8 cellular contexts compared by ENCODE assay signal in genomic region chr11:128483211-128483788, GRCh38.
A peak's percentile ranks its signal among the peaks of the same experiment; 100 is the strongest.
DNase-seq lines count a peak whose midpoint lies in the region; ATAC-seq, FAIRE-seq and TF ChIP-seq lines count a peak whose summit lies in the region.

No MANE protein-coding gene starts in this region.

- no peak for ATAC-seq in HepG2
- ATAC-seq in HG03175 (IDR thresholded peaks at IDR 0.05; ENCODE audit: unreplicated experiment): peak; percentile 63
- peak; percentile 45 for ATAC-seq in activated naive CD8-positive, alpha-beta T cell treated with anti-CD3 and anti-CD28 coated beads, Interleukin-2, amount 50 U/mL, for 24 hours

- H3K9ac ChIP-seq in liver (ENCODE audit: low read depth in 1 of 2, low read length in 2 of 2) (no peak overlapping the region), HepG2 (ENCODE audit: insufficient read depth, low read depth, low read length) (no peak overlapping the region), subcutaneous abdominal adipose tissue (ENCODE audit: low read length in 5 of 5) (no peak overlapping the region)

- POLR2A ChIA-PET in HepG2 (lab: Yijun Ruan, JAX): no interaction called here

- H3K9me3 ChIP-seq in liver (ENCODE audit: control insufficient read depth in 4 of 4, low read length in 3 of 4) (no peaks in the 10 kb centered on the region), HepG2 (ENCODE audit: low read length) (no peaks in the 10 kb centered on the region), subcutaneous abdominal adipose tissue (ENCODE audit: control insufficient read depth in 5 of 5, low read length in 5 of 5) (no peaks in the 10 kb centered on the region)

- BruUV-seq in HepG2 (replicated peaks; lab: Mats Ljungman, UMichigan): no TSS peak

- TF ChIP-seq EP300 in HepG2 (IDR thresholded peaks at IDR 0.05; ENCODE audit: low read depth in 2 of 2, low read length in 2 of 2) (no peak), HepG2 (CRISPR knock-in tag; IDR thresholded peaks at IDR 0.05; ENCODE audit: borderline replicate concordance) (no peak)

- H3K4me3 ChIP-seq in liver (ENCODE audit: low read depth in 1 of 3, low read length in 3 of 3) (no peak overlapping the region), HepG2 (replicated peaks in 1 of 3; ENCODE audit: insufficient read depth in 1 of 3, low read depth in 2 of 3, low read length in 3 of 3) (no peak overlapping the region), subcutaneous abdominal adipose tissue (ENCODE audit: low read depth in 1 of 5, low read length in 5 of 5) (no peak overlapping the region)

- in situ Hi-C loops in HepG2 (cut with HindIII; ENCODE audit: extremely low pct_ligation_motif_present, low pct_unique_long_range_greater_than_20kb): no loop called here

- no peaks in the 10 kb centered on the region for H3K27me3 ChIP-seq in liver (ENCODE audit: control insufficient read depth in 4 of 4, insufficient read depth in 4 of 4, low read length in 3 of 4)
- H3K27me3 ChIP-seq in HepG2 (ENCODE audit: control insufficient read depth in 1 of 2, insufficient read depth in 2 of 2, low read length in 2 of 2): no peaks in the 10 kb centered on the region; a peak in 1 of 5 replicates
- H3K27me3 ChIP-seq in subcutaneous abdominal adipose tissue (ENCODE audit: control insufficient read depth in 5 of 5, insufficient read depth in 4 of 5, low read length in 5 of 5): no peaks in the 10 kb centered on the region

- peaks cover 95% of the 10 kb centered on the region for H3K36me3 Mint-ChIP-seq in activated naive CD8-positive, alpha-beta T cell treated with anti-CD3 and anti-CD28 coated beads, Interleukin-2, amount 50 U/mL, for 24 hours (ENCODE audit: low read depth)

- no peak for TF ChIP-seq RAD21 in liver (IDR thresholded peaks at IDR 0.05)
- no peak for TF ChIP-seq RAD21 in HepG2 (CRISPR knock-in tag; IDR thresholded peaks at IDR 0.05)

- H2AFZ ChIP-seq in HepG2 (ENCODE audit: low read length): no peak overlapping the region

- H3K9me3 Mint-ChIP-seq in activated naive CD8-positive, alpha-beta T cell treated with anti-CD3 and anti-CD28 coated beads, Interleukin-2, amount 50 U/mL, for 24 hours: no peaks in the 10 kb centered on the region

- FAIRE-seq in HepG2 (lab: Jason Lieb, UNC): no peak

- no peak overlapping the region for H3K4me2 ChIP-seq in HepG2 (ENCODE audit: low read depth, low read length)

- TF ChIP-seq CTCF in liver (IDR thresholded peaks at IDR 0.05; ENCODE audit: low read depth, low read length, missing input control) (no peak), HepG2 (CRISPR knock-in tag; IDR thresholded peaks at IDR 0.05) (no peak)

- CTCF ChIA-PET in HepG2 (lab: Yijun Ruan, JAX; ENCODE audit: low intra/inter-chr PET ratio, low total read pairs): no interaction called here

- peak overlapping the region; percentile 93 for H3K27ac Mint-ChIP-seq in activated naive CD8-positive, alpha-beta T cell treated with anti-CD3 and anti-CD28 coated beads, Interleukin-2, amount 50 U/mL, for 24 hours

- H3K27me3 Mint-ChIP-seq in activated naive CD8-positive, alpha-beta T cell treated with anti-CD3 and anti-CD28 coated beads, Interleukin-2, amount 50 U/mL, for 24 hours: no peaks in the 10 kb centered on the region

- H3K4me1 ChIP-seq in liver (ENCODE audit: control insufficient read depth in 4 of 4, insufficient read depth in 4 of 4, low read length in 3 of 4): peaks cover 0 to 1% (median 0%) of the 10 kb centered on the region in 4 donors
- no peaks in the 10 kb centered on the region for H3K4me1 ChIP-seq in HepG2 (ENCODE audit: insufficient read depth, low read length)
- peaks cover 4 to 62% (median 56%) of the 10 kb centered on the region in 5 donors for H3K4me1 ChIP-seq in subcutaneous abdominal adipose tissue (ENCODE audit: control insufficient read depth in 5 of 5, insufficient read depth in 5 of 5, low read length in 5 of 5)

- no peaks in the 10 kb centered on the region for H4K20me1 ChIP-seq in HepG2 (ENCODE audit: insufficient read depth, low read length)

- WGBS in liver: 67% methylated on average over 7 of the region's 7 CpGs
- WGBS in HepG2 (ENCODE audit: low lambda C conversion rate): 57% methylated on average over 7 of the region's 7 CpGs

- H3K4me3 Mint-ChIP-seq in activated naive CD8-positive, alpha-beta T cell treated with anti-CD3 and anti-CD28 coated beads, Interleukin-2, amount 50 U/mL, for 24 hours: peak overlapping the region; percentile 79

- no peak for TF ChIP-seq POLR2A in HepG2 (IDR thresholded peaks at IDR 0.05; ENCODE audit: insufficient read depth in 1 of 2, low read depth in 2 of 2, low read length in 2 of 2)

- peaks cover 98% of the 10 kb centered on the region for H3K4me1 Mint-ChIP-seq in activated naive CD8-positive, alpha-beta T cell treated with anti-CD3 and anti-CD28 coated beads, Interleukin-2, amount 50 U/mL, for 24 hours

- peak overlapping the region; percentile 6 to 10 for H3K27ac ChIP-seq in liver (ENCODE audit: low read depth in 1 of 2, low read length in 2 of 2)
- no peak overlapping the region for H3K27ac ChIP-seq in HepG2 (ENCODE audit: extremely low read length, insufficient read depth, low read length)
- peak overlapping the region; percentile 26 for H3K27ac ChIP-seq in subcutaneous abdominal adipose tissue (ENCODE audit: low read depth, low read length)

- intact Hi-C loops in HepG2 (cut with micrococcal nuclease; ENCODE audit: unreplicated experiment): no loop called here

- DNase-seq in HepG2 (ENCODE audit: low spot score) (no peak), GOT3 (lab: John Stamatoyannopoulos, UW) (no peak), NCI-H1092 (lab: John Stamatoyannopoulos, UW) (no peak), islet precursor cell (no peak)
- no peak for DNase-seq in activated naive CD8-positive, alpha-beta T cell treated with anti-CD3 and anti-CD28 coated beads, Interleukin-2, amount 50 U/mL, for 24 hours

- no peaks in the 10 kb centered on the region for H3K36me3 ChIP-seq in liver (ENCODE audit: control insufficient read depth in 4 of 4, insufficient read depth in 3 of 4, low read depth in 1 of 4, low read length in 3 of 4)
- no peaks in the 10 kb centered on the region for H3K36me3 ChIP-seq in HepG2 (replicated peaks in 1 of 2; ENCODE audit: control insufficient read depth in 1 of 2, insufficient read depth in 2 of 2, low read length in 2 of 2)
- H3K36me3 ChIP-seq in subcutaneous abdominal adipose tissue (ENCODE audit: control insufficient read depth in 5 of 5, insufficient read depth in 5 of 5, low read length in 5 of 5): peaks cover 11 to 68% (median 58%) of the 10 kb centered on the region in 5 donors

- H3K79me2 ChIP-seq in HepG2 (ENCODE audit: insufficient read depth, low read length): no peaks in the 10 kb centered on the region

TF ChIP-seq in liver, 16 proteins besides CTCF, POLR2A, EP300 and RAD21 (continues in another document):
- TF ChIP-seq NR2F2 (IDR thresholded peaks at IDR 0.05): no peak
- TF ChIP-seq JUND (IDR thresholded peaks at IDR 0.05): no peak
- TF ChIP-seq FOXA2 (IDR thresholded peaks at IDR 0.05): no peak
- TF ChIP-seq FOXA1 (IDR thresholded peaks at IDR 0.05): no peak
- TF ChIP-seq YY1 (IDR thresholded peaks at IDR 0.05): no peak

TF ChIP-seq in HepG2, 621 proteins besides CTCF, POLR2A, EP300 and RAD21 (continues in another document):
- no peak for TF ChIP-seq NR2F6 (IDR thresholded peaks at IDR 0.05)
- no peak for TF ChIP-seq NR2F6 (CRISPR knock-in tag; IDR thresholded peaks at IDR 0.05)
- TF ChIP-seq ZSCAN12 (CRISPR knock-in tag; IDR thresholded peaks at IDR 0.05): no peak
- TF ChIP-seq ZSCAN21 (CRISPR knock-in tag; IDR thresholded peaks at IDR 0.05; ENCODE audit: borderline replicate concordance): no peak
- TF ChIP-seq ARID4A (CRISPR knock-in tag; IDR thresholded peaks at IDR 0.05; ENCODE audit: borderline replicate concordance): no peak
- TF ChIP-seq NAIF1 (CRISPR knock-in tag; IDR thresholded peaks at IDR 0.05; ENCODE audit: borderline replicate concordance): no peak
- no peak for TF ChIP-seq ZNF282 (IDR thresholded peaks at IDR 0.05; ENCODE audit: partially characterized antibody)
- no peak for TF ChIP-seq PPARG (CRISPR knock-in tag; conservative IDR thresholded peaks at IDR 0.05)
- no peak for TF ChIP-seq NFE2 (CRISPR knock-in tag; IDR thresholded peaks at IDR 0.05)
